ENCODE assay signal across 31 cellular contexts in genomic region chr1:155424091-155424490, GRCh38.
"Had no signal": no experiment of that assay in that cellular context is flagged by ENCODE, and none has a peak within 500 bp of the region (broad histone marks: within the 10 kb centered on the region; RNA-seq: fewer than 3 reads in every experiment).

No MANE protein-coding gene starts in this region.

- ATAC-seq: activated naive CD8-positive, alpha-beta T cell treated with anti-CD3 and anti-CD28 coated beads, Interleukin-2, amount 50 U/mL, for 24 hours; gastroesophageal sphincter; left cardiac atrium; left ventricle myocardium superior; pancreas; sciatic nerve had no signal

- H2AFZ ChIP-seq: hepatocyte had no signal

- H3K9me3 ChIP-seq: breast epithelium, esophagus muscularis mucosa, gastroesophageal sphincter, pancreas, prostate gland, thoracic aorta had no signal

- DNase-seq: activated CD4-positive, alpha-beta T cell treated with anti-CD3 and anti-CD28 coated beads for 4 hours; activated CD4-positive, alpha-beta T cell treated with anti-CD3 and anti-CD28 coated beads, Interleukin-2, amount 50 U/mL, for 48 hours; activated gamma-delta T cell; activated naive CD4-positive, alpha-beta T cell treated with anti-CD3 and anti-CD28 coated beads, Interleukin-2, amount 50 U/mL, for 16 hours; activated naive CD8-positive, alpha-beta T cell treated with anti-CD3 and anti-CD28 coated beads, Interleukin-2, amount 50 U/mL, for 24 hours; activated T-cell treated with anti-CD3 and anti-CD28 coated beads, Interleukin-2, amount 50 U/mL, for 24 hours; amygdala; central memory CD4-positive, alpha-beta T cell; dermis blood vessel endothelial cell; effector CD4-positive, alpha-beta T cell; left cardiac atrium; left ventricle myocardium superior; mammary epithelial cell; naive B cell; nucleus accumbens; pancreas; retina; stimulated activated CD4-positive, alpha-beta T cell treated with anti-CD3 and anti-CD28 coated beads, Interleukin-12 subunit alpha, Interleukin-12 subunit beta, amount 100 ng/mL, for 4 hours; stimulated activated CD4-positive, alpha-beta T cell treated with anti-CD3 and anti-CD28 coated beads, Interleukin-4, amount 100 ng/mL, for 1 hour; T-helper 9 cell; trophoblast cell had no signal

- H3K4me2 ChIP-seq: hepatocyte had no signal

- H3K27ac ChIP-seq: breast epithelium, esophagus muscularis mucosa, gastroesophageal sphincter, hepatocyte, pancreas, prostate gland, skin epidermis, thoracic aorta, VCaP had no signal

- H3K9me3 Mint-ChIP-seq: activated naive CD8-positive, alpha-beta T cell treated with anti-CD3 and anti-CD28 coated beads, Interleukin-2, amount 50 U/mL, for 24 hours; activated T-cell treated with anti-CD3 and anti-CD28 coated beads, Interleukin-2, amount 50 U/mL, for 24 hours; naive B cell; stimulated activated naive CD8-positive, alpha-beta T cell treated with anti-CD3 and anti-CD28 coated beads, Interleukin-15, Interleukin-2, amounts not matched to agents 100 ng/mL and 50 ng/mL, for 24 hours had no signal

- H3K4me3 Mint-ChIP-seq: activated naive CD8-positive, alpha-beta T cell treated with anti-CD3 and anti-CD28 coated beads, Interleukin-2, amount 50 U/mL, for 24 hours; activated T-cell treated with anti-CD3 and anti-CD28 coated beads, Interleukin-2, amount 50 U/mL, for 24 hours; naive B cell; stimulated activated naive CD8-positive, alpha-beta T cell treated with anti-CD3 and anti-CD28 coated beads, Interleukin-15, Interleukin-2, amounts not matched to agents 100 ng/mL and 50 ng/mL, for 24 hours had no signal

- H3K36me3 ChIP-seq: breast epithelium, prostate gland, thoracic aorta had no signal

- H3K4me1 ChIP-seq: breast epithelium, esophagus muscularis mucosa, gastroesophageal sphincter, prostate gland had no signal

- H3K27me3 Mint-ChIP-seq: activated naive CD8-positive, alpha-beta T cell treated with anti-CD3 and anti-CD28 coated beads, Interleukin-2, amount 50 U/mL, for 24 hours; activated T-cell treated with anti-CD3 and anti-CD28 coated beads, Interleukin-2, amount 50 U/mL, for 24 hours; naive B cell; stimulated activated naive CD8-positive, alpha-beta T cell treated with anti-CD3 and anti-CD28 coated beads, Interleukin-15, Interleukin-2, amounts not matched to agents 100 ng/mL and 50 ng/mL, for 24 hours had no signal

- H3K4me3 ChIP-seq: breast epithelium, esophagus muscularis mucosa, gastroesophageal sphincter, hepatocyte, pancreas, prostate gland, skin epidermis, thoracic aorta had no signal

- H3K27me3 ChIP-seq: breast epithelium, esophagus muscularis mucosa, gastroesophageal sphincter, hepatocyte, pancreas had no signal

- H3K27ac Mint-ChIP-seq: activated naive CD8-positive, alpha-beta T cell treated with anti-CD3 and anti-CD28 coated beads, Interleukin-2, amount 50 U/mL, for 24 hours; activated T-cell treated with anti-CD3 and anti-CD28 coated beads, Interleukin-2, amount 50 U/mL, for 24 hours; naive B cell; stimulated activated naive CD8-positive, alpha-beta T cell treated with anti-CD3 and anti-CD28 coated beads, Interleukin-15, Interleukin-2, amounts not matched to agents 100 ng/mL and 50 ng/mL, for 24 hours had no signal
